ENCODE assay signal across 8 cellular contexts in genomic region chr15:40252438-40253178, GRCh38. TPM values are rescaled to one million over a fixed set of nuclear protein-coding genes. Genes with fewer than 3 reads are reported as not detected.
DNase-seq lines count a peak whose midpoint lies in the region; ATAC-seq and TF ChIP-seq lines count a peak whose summit lies in the region.

No MANE protein-coding gene starts in this region.

- H3K27me3 Mint-ChIP-seq in natural killer cell treated with Interleukin-12 subunit alpha and Interleukin-12 subunit beta and Interleukin-15 and Interleukin-18, amount 100 ng/mL, for 72 hours, result peaks cover 8 to 16% of the 10 kb centered on the region in 2 donors

- peak overlapping the region in 1 of 2 donors; percentile 62 for H3K27ac Mint-ChIP-seq in natural killer cell treated with Interleukin-12 subunit alpha and Interleukin-12 subunit beta and Interleukin-15 and Interleukin-18, amount 100 ng/mL, for 72 hours

- ATAC-seq in activated CD4-positive, CD25-positive, alpha-beta regulatory T cell treated with anti-CD3 and anti-CD28 coated beads, Interleukin-2, amount 50 U/mL, for 24 hours, result peak; percentile 15 to 39
- peak; percentile 56 to 61 for ATAC-seq in natural killer cell treated with Interleukin-12 subunit alpha and Interleukin-12 subunit beta and Interleukin-15 and Interleukin-18, amount 100 ng/mL, for 72 hours
- ATAC-seq in GM21423 (IDR thresholded peaks at IDR 0.05; ENCODE audit: unreplicated experiment), result no peak
- ATAC-seq in HG03039 (IDR thresholded peaks at IDR 0.05; ENCODE audit: unreplicated experiment), result no peak

- peaks cover 13 to 14% of the 10 kb centered on the region in 2 donors for H3K4me1 Mint-ChIP-seq in natural killer cell treated with Interleukin-12 subunit alpha and Interleukin-12 subunit beta and Interleukin-15 and Interleukin-18, amount 100 ng/mL, for 72 hours (ENCODE audit: low read depth in 2 of 2)

- no peaks in the 10 kb centered on the region for H3K9me3 Mint-ChIP-seq in natural killer cell treated with Interleukin-12 subunit alpha and Interleukin-12 subunit beta and Interleukin-15 and Interleukin-18, amount 100 ng/mL, for 72 hours

- H3K4me3 Mint-ChIP-seq in natural killer cell treated with Interleukin-12 subunit alpha and Interleukin-12 subunit beta and Interleukin-15 and Interleukin-18, amount 100 ng/mL, for 72 hours, result peak overlapping the region; percentile 76

- TF ChIP-seq CTCF in RWPE1 (conservative IDR thresholded peaks at IDR 0.05; ENCODE audit: low read depth) (no peak), epithelial cell of esophagus (IDR thresholded peaks at IDR 0.05; ENCODE audit: insufficient read depth, low read depth, low read length, missing control alignments) (no peak)

- H3K27ac ChIP-seq in RWPE1, result peak overlapping the region; percentile 1; the same call in 1 of the 2 replicates

- POLR2A ChIA-PET in RWPE1 (lab: Yijun Ruan, JAX; ENCODE audit: low non-redundant PET), result no interaction called here

- CTCF ChIA-PET in RWPE1 (lab: Yijun Ruan, JAX), result interaction anchor here (0.5 kb wide), 1 partner anchor 27 kb away, joined by 3 read pairs; no protein-coding TSS in a partner anchor

- DNase-seq in activated CD4-positive, CD25-positive, alpha-beta regulatory T cell (lab: John Stamatoyannopoulos, UW), result no peak
- DNase-seq in RWPE1 (ENCODE audit: low spot score) (no peak), epithelial cell of esophagus (ENCODE audit: low read depth) (peak; percentile 55), middle frontal gyrus (ENCODE audit: extremely low spot score, low spot score) (no peak)
- DNase-seq in natural killer cell treated with Interleukin-12 subunit alpha and Interleukin-12 subunit beta and Interleukin-15 and Interleukin-18, amount 100 ng/mL, for 72 hours (ENCODE audit: low spot score), result no peak

- peak overlapping the region; percentile 52 for H3K4me3 ChIP-seq in epithelial cell of esophagus (ENCODE audit: low read length)

- no peaks in the 10 kb centered on the region for H3K36me3 Mint-ChIP-seq in natural killer cell treated with Interleukin-12 subunit alpha and Interleukin-12 subunit beta and Interleukin-15 and Interleukin-18, amount 100 ng/mL, for 72 hours

RNA-seq across cellular contexts. Expression of gene PAK6, which starts 13.7 kb away (rescaled TPM):
- total RNA-seq in natural killer cell treated with Interleukin-12 subunit alpha and Interleukin-12 subunit beta and Interleukin-15 and Interleukin-18, amount 100 ng/mL, for 72 hours, result 1 to 10 TPM; 1.9 to 2.9 TPM

RNA-seq across cellular contexts. Expression of gene ANKRD63, which starts 30.3 kb away (rescaled TPM):
- not detected for total RNA-seq in natural killer cell treated with Interleukin-12 subunit alpha and Interleukin-12 subunit beta and Interleukin-15 and Interleukin-18, amount 100 ng/mL, for 72 hours

RNA-seq across cellular contexts. Expression of gene PLCB2, which starts 55.1 kb away (rescaled TPM):
- total RNA-seq in natural killer cell treated with Interleukin-12 subunit alpha and Interleukin-12 subunit beta and Interleukin-15 and Interleukin-18, amount 100 ng/mL, for 72 hours, result 100 to 1,000 TPM in 1 of 2 donors, 10 to 100 TPM in 1; 90.5 to 109 TPM

Comparison
In these comparisons a context has a peak if more than half of its experiments do, and no peak if none do; other contexts are left out.
1. ATAC-seq: peak in activated CD4-positive, CD25-positive, alpha-beta regulatory T cell treated with anti-CD3 and anti-CD28 coated beads, Interleukin-2, amount 50 U/mL, for 24 hours (2 of 2) and natural killer cell treated with Interleukin-12 subunit alpha and Interleukin-12 subunit beta and Interleukin-15 and Interleukin-18, amount 100 ng/mL, for 72 hours (2 of 2); none in GM21423 (single experiment) and HG03039 (single experiment).